7 cellular contexts compared by ENCODE assay signal in the genomic region with DNA sequence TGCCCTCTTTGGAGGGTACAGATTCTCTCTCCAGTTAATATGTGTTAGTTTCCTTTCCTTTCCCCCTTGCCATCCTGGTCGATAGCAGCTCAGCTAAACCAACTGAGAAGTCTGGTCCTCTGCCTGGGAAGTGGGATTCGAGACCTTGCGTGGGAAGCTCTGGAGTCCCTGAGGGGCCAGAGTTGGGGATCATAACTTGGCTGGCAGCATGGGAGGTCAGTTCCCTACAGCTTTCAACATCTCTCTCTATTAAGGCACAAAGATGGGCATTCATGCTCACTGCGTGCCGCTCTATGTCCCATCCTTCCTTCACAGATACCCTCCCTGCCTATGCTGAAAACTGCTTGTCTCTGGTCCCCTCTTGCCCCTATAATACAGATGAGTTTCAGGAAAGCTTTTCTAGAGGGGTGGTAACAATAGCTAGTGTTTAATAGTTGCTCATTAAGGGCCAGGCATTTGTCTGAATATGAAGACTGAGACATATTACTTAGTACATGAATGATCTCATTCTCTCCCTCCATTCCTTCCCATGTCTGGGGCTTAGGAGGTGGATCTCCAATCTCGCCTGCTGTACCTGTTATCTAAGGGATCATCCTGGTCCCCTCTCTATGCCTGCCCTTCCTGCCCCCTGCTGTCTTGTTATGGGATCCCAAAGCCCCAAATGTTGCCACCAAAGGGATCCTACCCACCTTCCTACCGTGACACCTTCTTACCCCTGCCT. TPM values are rescaled to one million over a fixed set of nuclear protein-coding genes. Genes with fewer than 3 reads are reported as not detected.
ATAC-seq lines count a peak whose summit lies in the region.
"Had no signal": no experiment of that assay in that cellular context is flagged by ENCODE, and none has a peak within 500 bp of the region (broad histone marks: within the 10 kb centered on the region; RNA-seq: fewer than 3 reads in every experiment).

No MANE protein-coding gene starts in this region.

- no peaks in the 10 kb centered on the region for H3K9me3 Mint-ChIP-seq in activated T-helper 17 cell treated with anti-CD3 and anti-CD28 coated beads, Interleukin-2, amount 50 U/mL, for 72 hours

- H3K4me1 Mint-ChIP-seq in activated T-helper 17 cell treated with anti-CD3 and anti-CD28 coated beads, Interleukin-2, amount 50 U/mL, for 72 hours = peaks cover 21% of the 10 kb centered on the region

- peak overlapping the region; percentile 70 for H3K27ac Mint-ChIP-seq in activated T-helper 17 cell treated with anti-CD3 and anti-CD28 coated beads, Interleukin-2, amount 50 U/mL, for 72 hours

- H3K4me3 ChIP-seq in ACC112 (ENCODE audit: low read depth, low read length) (no peak overlapping the region), muscle layer of duodenum (ENCODE audit: low read depth in 1 of 2, low read length in 2 of 2) (no peak overlapping the region)

- H3K79me2 ChIP-seq in ACC112 (ENCODE audit: control insufficient read depth, insufficient read depth, low read length, unreplicated experiment) = peaks cover 13% of the 10 kb centered on the region

- no peak overlapping the region for H2AFZ ChIP-seq in ACC112 (ENCODE audit: low read length, unreplicated experiment)

- H3K27me3 ChIP-seq in ACC112 (ENCODE audit: insufficient read depth, low read length) (no peaks in the 10 kb centered on the region), muscle layer of duodenum (ENCODE audit: low read depth, low read length) (no peaks in the 10 kb centered on the region)

- H3K9me3 ChIP-seq in muscle layer of duodenum (ENCODE audit: control insufficient read depth in 1 of 2, low read length in 2 of 2) = no peaks in the 10 kb centered on the region

- H3K36me3 Mint-ChIP-seq in activated T-helper 17 cell treated with anti-CD3 and anti-CD28 coated beads, Interleukin-2, amount 50 U/mL, for 72 hours (ENCODE audit: low read depth) = peaks cover 4% of the 10 kb centered on the region

- peak overlapping the region; percentile 26; the same call in 1 of the 2 replicates for H3K27ac ChIP-seq in ACC112 (ENCODE audit: low read depth, low read length)
- peak overlapping the region; percentile 94 for H3K27ac ChIP-seq in muscle layer of duodenum (ENCODE audit: low read length)

- peaks cover 85% of the 10 kb centered on the region for H3K4me1 ChIP-seq in ACC112 (ENCODE audit: control insufficient read depth, insufficient read depth, low read length, unreplicated experiment)
- peaks cover 72 to 83% of the 10 kb centered on the region in 2 donors for H3K4me1 ChIP-seq in muscle layer of duodenum (ENCODE audit: control insufficient read depth in 1 of 2, insufficient read depth in 2 of 2, low read length in 2 of 2)

- no peak for ATAC-seq in activated T-helper 17 cell treated with anti-CD3 and anti-CD28 coated beads, Interleukin-2, amount 50 U/mL, for 72 hours (replicated peaks)
- no peak for ATAC-seq in HG02642 (IDR thresholded peaks at IDR 0.05; ENCODE audit: poor library complexity, unreplicated experiment)
- no peak for ATAC-seq in HG02885 (IDR thresholded peaks at IDR 0.05; ENCODE audit: poor library complexity, unreplicated experiment)
- ATAC-seq in HG03196 (IDR thresholded peaks at IDR 0.05; ENCODE audit: unreplicated experiment) = no peak

- H3K36me3 ChIP-seq in ACC112 (ENCODE audit: insufficient read depth, low read length) = no peaks in the 10 kb centered on the region
- H3K36me3 ChIP-seq in muscle layer of duodenum (ENCODE audit: control insufficient read depth in 1 of 2, insufficient read depth in 2 of 2, low read length in 2 of 2) = peaks cover 5 to 7% of the 10 kb centered on the region in 2 donors

- H3K4me3 Mint-ChIP-seq in activated T-helper 17 cell treated with anti-CD3 and anti-CD28 coated beads, Interleukin-2, amount 50 U/mL, for 72 hours = no peak overlapping the region

- H3K27me3 Mint-ChIP-seq in activated T-helper 17 cell treated with anti-CD3 and anti-CD28 coated beads, Interleukin-2, amount 50 U/mL, for 72 hours = no peaks in the 10 kb centered on the region

RNA-seq across cellular contexts. Expression of gene THRA, which starts 10.8 kb away (rescaled TPM):
- total RNA-seq in activated T-helper 17 cell treated with anti-CD3 and anti-CD28 coated beads, Interleukin-2, amount 50 U/mL, for 72 hours = 10 to 100 TPM; 10.3 to 14.4 TPM

RNA-seq across cellular contexts. Expression of gene MED24, which starts 19.4 kb away (rescaled TPM):
- 100 to 1,000 TPM in 1 of 2 donors, 10 to 100 TPM in 1; 83.5 to 140 TPM for total RNA-seq in activated T-helper 17 cell treated with anti-CD3 and anti-CD28 coated beads, Interleukin-2, amount 50 U/mL, for 72 hours

RNA-seq across cellular contexts. Expression of gene NR1D1, which starts 26.8 kb away (rescaled TPM):
- total RNA-seq in activated T-helper 17 cell treated with anti-CD3 and anti-CD28 coated beads, Interleukin-2, amount 50 U/mL, for 72 hours = 10 to 100 TPM; 12.2 to 21.8 TPM

RNA-seq across cellular contexts. Expression of gene MSL1, which starts 48.2 kb away (rescaled TPM):
- total RNA-seq in activated T-helper 17 cell treated with anti-CD3 and anti-CD28 coated beads, Interleukin-2, amount 50 U/mL, for 72 hours = 100 to 1,000 TPM in 1 of 2 donors, 10 to 100 TPM in 1; 80.5 to 114 TPM

RNA-seq across cellular contexts. Expression of gene CSF3, which starts 58.4 kb away (rescaled TPM):
- total RNA-seq in activated T-helper 17 cell treated with anti-CD3 and anti-CD28 coated beads, Interleukin-2, amount 50 U/mL, for 72 hours = not detected
- total RNA-seq: H4 had no signal
